Comparison of ENCODE assay signal across 8 cellular contexts in genomic region chr7:47186316-47186715, GRCh38.
DNase-seq lines count a peak whose midpoint lies in the region; ATAC-seq and TF ChIP-seq lines count a peak whose summit lies in the region.

No MANE protein-coding gene starts in this region.

- in situ Hi-C loops in gastrocnemius medialis (cut with MboI; ENCODE audit: low sequenced_read_pairs in 4 of 4) = loop anchor here (5.0 to 10.0 kb wide), 3 partner anchors 48 to 1272 kb away; no protein-coding TSS in a partner anchor

- no peaks in the 10 kb centered on the region for H3K79me2 ChIP-seq in osteoblast (ENCODE audit: insufficient read depth, low read length)

- H3K4me2 ChIP-seq in osteoblast (ENCODE audit: insufficient read depth, low read length) = no peak overlapping the region

- intact Hi-C loops in gastrocnemius medialis (cut with DNase I; ENCODE audit: low total_unique reads) = loop anchor here (10.0 kb wide), 1 partner anchor 582 kb away; no protein-coding TSS in a partner anchor

- H3K36me3 ChIP-seq in osteoblast (ENCODE audit: insufficient read depth, low read length) (no peaks in the 10 kb centered on the region), gastrocnemius medialis (no peaks in the 10 kb centered on the region)

- DNase-seq in osteoblast (ENCODE audit: insufficient read length, low spot score, missing footprints) (peak; percentile 50), D341Med (ENCODE audit: low spot score) (no peak), NCI-H1105 (lab: John Stamatoyannopoulos, UW) (no peak), superior temporal gyrus (ENCODE audit: extremely low spot score) (no peak), gastrocnemius medialis (no peak)

- H3K4me1 ChIP-seq in osteoblast (ENCODE audit: insufficient read depth, low read length) (peaks cover 10% of the 10 kb centered on the region), gastrocnemius medialis (peaks cover 33 to 41% of the 10 kb centered on the region in 2 donors)

- H4K20me1 ChIP-seq in osteoblast (ENCODE audit: insufficient read depth, low read length) = no peaks in the 10 kb centered on the region

- no peaks in the 10 kb centered on the region for H3K9me3 ChIP-seq in osteoblast (ENCODE audit: low read depth, low read length)
- H3K9me3 ChIP-seq in gastrocnemius medialis = no peaks in the 10 kb centered on the region

- no peak overlapping the region for H2AFZ ChIP-seq in osteoblast (ENCODE audit: low read length)

- no peak for TF ChIP-seq POLR2A in gastrocnemius medialis (IDR thresholded peaks at IDR 0.05)

- peak; percentile 91 for ATAC-seq in GM19023 (IDR thresholded peaks at IDR 0.05; ENCODE audit: unreplicated experiment)
- ATAC-seq in HG02571 (IDR thresholded peaks at IDR 0.05; ENCODE audit: unreplicated experiment) = peak; percentile 86
- ATAC-seq in HG03558 (IDR thresholded peaks at IDR 0.05; ENCODE audit: extremely low read depth, unreplicated experiment) = peak; percentile 81
- ATAC-seq in gastrocnemius medialis = no peak

- H3K27me3 ChIP-seq in osteoblast (ENCODE audit: insufficient read depth, low read length) (peaks cover 51% of the 10 kb centered on the region), gastrocnemius medialis (no peaks in the 10 kb centered on the region)

- no peak overlapping the region for H3K27ac ChIP-seq in osteoblast (ENCODE audit: low read depth, low read length)
- H3K27ac ChIP-seq in gastrocnemius medialis = no peak overlapping the region

- TF ChIP-seq CTCF in osteoblast (IDR thresholded peaks at IDR 0.05; ENCODE audit: extremely low read depth, low read depth, low read length) (no peak), gastrocnemius medialis (IDR thresholded peaks at IDR 0.05 in 4 of 5, conservative IDR thresholded peaks at IDR 0.05 in 1 of 5) (no peak)

- H3K4me3 ChIP-seq in osteoblast (ENCODE audit: insufficient read depth, low read length) (no peak overlapping the region), gastrocnemius medialis (no peak overlapping the region)

Comparison
In these comparisons a context has a peak if more than half of its experiments do, and no peak if none do; other contexts are left out.
1. ATAC-seq: peak in GM19023 (single experiment), HG02571 (single experiment) and HG03558 (single experiment); none in gastrocnemius medialis (0 of 2).